In the genomic region with DNA sequence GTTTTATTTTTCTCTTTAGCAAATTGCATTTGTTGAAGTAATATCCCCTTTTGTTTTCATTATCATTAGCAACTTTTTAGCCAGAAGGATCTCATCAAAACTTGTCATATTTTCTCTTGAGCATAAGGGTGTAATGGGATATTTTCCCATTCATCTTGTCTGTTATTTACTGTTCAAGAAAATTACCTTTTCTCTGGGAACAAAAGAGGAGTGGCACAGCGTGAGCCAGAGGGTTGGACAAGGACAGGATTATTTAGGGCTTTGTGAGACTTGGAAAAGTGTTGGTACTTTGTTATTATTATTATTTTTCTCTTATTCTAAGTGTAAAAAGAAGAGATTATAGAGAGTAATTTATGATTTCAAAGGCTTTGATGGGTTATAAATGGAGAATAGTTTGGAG, we compare ENCODE assay signal across 19 cellular contexts.
"Had no signal": no experiment of that assay in that cellular context is flagged by ENCODE, and none has a peak within 500 bp of the region (broad histone marks: within the 10 kb centered on the region; RNA-seq: fewer than 3 reads in every experiment).

No MANE protein-coding gene starts in this region.

- H2AFZ ChIP-seq: hepatocyte had no signal

- H3K27me3 ChIP-seq: colonic mucosa, esophagus squamous epithelium, hepatocyte, sigmoid colon, thyroid gland had no signal

- H3K4me2 ChIP-seq: hepatocyte had no signal

- DNase-seq: colonic mucosa; dermis blood vessel endothelial cell; esophagus squamous epithelium; foreskin melanocyte; head of caudate nucleus; kidney; left cardiac atrium; left ventricle myocardium superior; midbrain; naive thymus-derived CD4-positive, alpha-beta T cell; nephron progenitor cell; posterior cingulate gyrus; sigmoid colon; small intestine; stimulated activated CD4-positive, alpha-beta T cell treated with anti-CD3 and anti-CD28 coated beads, Interleukin-12 subunit alpha, Interleukin-12 subunit beta, amount 100 ng/mL, for 4 hours; stimulated activated naive CD4-positive, alpha-beta T cell treated with Interleukin-2 at 50 U/mL for 16 hours; thyroid gland had no signal

- H3K4me3 ChIP-seq: colonic mucosa, esophagus squamous epithelium, hepatocyte, lung, sigmoid colon, thyroid gland had no signal

- H3K4me1 ChIP-seq: colonic mucosa, esophagus squamous epithelium, sigmoid colon, thyroid gland had no signal

- H3K27ac ChIP-seq: colonic mucosa, esophagus squamous epithelium, hepatocyte, sigmoid colon, thyroid gland had no signal

- H3K36me3 ChIP-seq: colonic mucosa, esophagus squamous epithelium, sigmoid colon, thyroid gland had no signal

- H3K79me2 ChIP-seq: hepatocyte had no signal

- H3K9me3 ChIP-seq: colonic mucosa, esophagus squamous epithelium, sigmoid colon, thyroid gland had no signal
